9 cellular contexts compared by ENCODE assay signal in genomic region chr18:30280861-30281470, GRCh38.
DNase-seq lines count a peak whose midpoint lies in the region; ATAC-seq, FAIRE-seq and TF ChIP-seq lines count a peak whose summit lies in the region.
"Had no signal": no experiment of that assay in that cellular context is flagged by ENCODE, and none has a peak within 500 bp of the region (broad histone marks: within the 10 kb centered on the region; RNA-seq: fewer than 3 reads in every experiment).

No MANE protein-coding gene starts in this region.

- intact Hi-C loops in vagina (cut with DNase I): no loop called here

- DNase-seq in D721Med (ENCODE audit: insufficient read length, low spot score) (no peak), NCI-H510A (lab: John Stamatoyannopoulos, UW) (peak; percentile 6), cerebellar cortex (ENCODE audit: low spot score) (peak; percentile 52), mucosa of gallbladder (ENCODE audit: low spot score) (peak; percentile 10), vagina (ENCODE audit: extremely low spot score in 2 of 2) (no peak)

- H3K27ac ChIP-seq in HEK293 (ENCODE audit: extremely low read depth, low read depth, low read length) (no peak overlapping the region), vagina (no peak overlapping the region)
- H3K27ac ChIP-seq: skin epidermis had no signal

- H3K36me3 ChIP-seq in HEK293 (ENCODE audit: control insufficient read depth in 2 of 2, insufficient read depth in 1 of 2, low read length in 2 of 2): no peaks in the 10 kb centered on the region
- no peaks in the 10 kb centered on the region for H3K36me3 ChIP-seq in vagina

- no peaks in the 10 kb centered on the region for H3K4me1 ChIP-seq in HEK293 (ENCODE audit: control insufficient read depth, insufficient read depth, low read length)
- H3K4me1 ChIP-seq in vagina: no peaks in the 10 kb centered on the region

- CTCF ChIA-PET in HEK293 (lab: Yijun Ruan, JAX): interaction anchor here (0.6 to 3.5 kb wide), 29 partner anchors 10 to 1475 kb away, joined by 3 to 38 read pairs (median 3); no protein-coding TSS in a partner anchor

- no peak for TF ChIP-seq POLR2A in vagina (IDR thresholded peaks at IDR 0.05)

- H3K4me3 ChIP-seq in HEK293 (ENCODE audit: low read depth, low read length) (no peak overlapping the region), vagina (no peak overlapping the region)
- H3K4me3 ChIP-seq: skin epidermis had no signal

- TF ChIP-seq CTCF in D721Med (IDR thresholded peaks at IDR 0.05; ENCODE audit: insufficient read depth, missing control alignments) (peak; percentile 72), HEK293 (tag by site-specific recombination; IDR thresholded peaks at IDR 0.05) (no peak), vagina (IDR thresholded peaks at IDR 0.05) (peak in 1 of 3 experiments; percentile 33)

- H3K27me3 ChIP-seq in vagina: no peaks in the 10 kb centered on the region

- POLR2A ChIA-PET in HEK293 (lab: Yijun Ruan, JAX): no interaction called here

- ATAC-seq in HG03108 (IDR thresholded peaks at IDR 0.05; ENCODE audit: unreplicated experiment): no peak
- ATAC-seq in GM19452 (IDR thresholded peaks at IDR 0.05; ENCODE audit: unreplicated experiment): no peak

- peak; percentile 98 for FAIRE-seq in D721Med (lab: Jason Lieb, UNC)

- H3K9me3 ChIP-seq in HEK293 (ENCODE audit: control insufficient read depth, insufficient read depth, low read depth, low read length) (no peaks in the 10 kb centered on the region), vagina (no peaks in the 10 kb centered on the region)

TF ChIP-seq in HEK293, 187 proteins besides CTCF, POLR2A, EP300 and RAD21:
- no peak for TF ChIP-seq ZNF341 (tag by site-specific recombination; IDR thresholded peaks at IDR 0.05; ENCODE audit: low read depth)
- TF ChIP-seq ZNF140 (tag by site-specific recombination; IDR thresholded peaks at IDR 0.05): no peak
- TF ChIP-seq ZNF768 (tag by site-specific recombination; IDR thresholded peaks at IDR 0.05): no peak
- TF ChIP-seq ZNF654 (tag by site-specific recombination; IDR thresholded peaks at IDR 0.05; ENCODE audit: low read depth): peak; percentile 36
- peak; percentile 45; the same call in 1 of the 2 replicates for TF ChIP-seq SCRT1 (tag by site-specific recombination; IDR thresholded peaks at IDR 0.05; ENCODE audit: borderline replicate concordance)
- no peak for TF ChIP-seq ZNF843 (tag by site-specific recombination; IDR thresholded peaks at IDR 0.05)
- no peak for TF ChIP-seq ZNF571 (tag by site-specific recombination; IDR thresholded peaks at IDR 0.05)
- TF ChIP-seq ZNF394 (tag by site-specific recombination; IDR thresholded peaks at IDR 0.05; ENCODE audit: borderline replicate concordance): no peak
- TF ChIP-seq SCRT2 (tag by site-specific recombination; IDR thresholded peaks at IDR 0.05): peak; percentile 62
- TF ChIP-seq KLF7 (tag by site-specific recombination; IDR thresholded peaks at IDR 0.05; ENCODE audit: borderline replicate concordance): no peak
- no peak for TF ChIP-seq ZNF560 (tag by site-specific recombination; IDR thresholded peaks at IDR 0.05; ENCODE audit: borderline replicate concordance)

Comparison
In these comparisons a context has a peak if more than half of its experiments do, and no peak if none do; other contexts are left out.
1. DNase-seq: peak in NCI-H510A (single experiment), cerebellar cortex (single experiment) and mucosa of gallbladder (single experiment); none in D721Med (single experiment) and vagina (0 of 2).